In genomic region chr19:48873476-48874308, GRCh38 we compare ENCODE assay signal across 6 cellular contexts. TPM values are rescaled to one million over a fixed set of nuclear protein-coding genes. Genes with fewer than 3 reads are reported as not detected.
DNase-seq lines count a peak whose midpoint lies in the region; ATAC-seq lines count a peak whose summit lies in the region.

No MANE protein-coding gene starts in this region.

- H3K4me1 Mint-ChIP-seq in activated CD8-positive, alpha-beta memory T cell treated with anti-CD3 and anti-CD28 coated beads, Interleukin-2, amount 10 ng/mL, durations not matched to agents 7 days and 5 days, result peaks cover 48% of the 10 kb centered on the region
- H3K4me1 Mint-ChIP-seq in stimulated activated effector memory CD8-positive, alpha-beta T cell treated with anti-CD3 and anti-CD28 coated beads, Interleukin-12 subunit alpha, Interleukin-12 subunit beta, amount 100 ng/mL, for 72 hours, result peaks cover 56% of the 10 kb centered on the region

- H3K27me3 Mint-ChIP-seq in activated CD8-positive, alpha-beta memory T cell treated with anti-CD3 and anti-CD28 coated beads, Interleukin-2, amount 10 ng/mL, durations not matched to agents 7 days and 5 days, result no peaks in the 10 kb centered on the region

- CTCF ChIA-PET in activated CD8-positive, alpha-beta memory T cell treated with anti-CD3 and anti-CD28 coated beads, Interleukin-2, amount 10 ng/mL, durations not matched to agents 7 days and 5 days (lab: Charles Lee), result interaction anchor here (0.6 to 3.6 kb wide), 9 partner anchors 13 to 120 kb away, joined by 3 to 15 read pairs (median 4); partner anchors contain the start of genes BAX, GYS1, NUCB1 and RUVBL2

- H3K9me3 Mint-ChIP-seq in activated CD8-positive, alpha-beta memory T cell treated with anti-CD3 and anti-CD28 coated beads, Interleukin-2, amount 10 ng/mL, durations not matched to agents 7 days and 5 days (ENCODE audit: low read depth), result no peaks in the 10 kb centered on the region
- no peaks in the 10 kb centered on the region for H3K9me3 Mint-ChIP-seq in stimulated activated effector memory CD8-positive, alpha-beta T cell treated with anti-CD3 and anti-CD28 coated beads, Interleukin-12 subunit alpha, Interleukin-12 subunit beta, amount 100 ng/mL, for 72 hours

- no peak for ATAC-seq in activated CD8-positive, alpha-beta memory T cell treated with anti-CD3 and anti-CD28 coated beads, Interleukin-2, amount 10 ng/mL, durations not matched to agents 7 days and 5 days
- no peak for ATAC-seq in stimulated activated effector memory CD8-positive, alpha-beta T cell treated with anti-CD3 and anti-CD28 coated beads, Interleukin-12 subunit alpha, Interleukin-12 subunit beta, amount 100 ng/mL, for 72 hours

- H3K4me3 Mint-ChIP-seq in activated CD8-positive, alpha-beta memory T cell treated with anti-CD3 and anti-CD28 coated beads, Interleukin-2, amount 10 ng/mL, durations not matched to agents 7 days and 5 days, result peak overlapping the region; percentile 98
- peak overlapping the region; percentile 100 for H3K4me3 Mint-ChIP-seq in stimulated activated effector memory CD8-positive, alpha-beta T cell treated with anti-CD3 and anti-CD28 coated beads, Interleukin-12 subunit alpha, Interleukin-12 subunit beta, amount 100 ng/mL, for 72 hours

- H3K36me3 Mint-ChIP-seq in activated CD8-positive, alpha-beta memory T cell treated with anti-CD3 and anti-CD28 coated beads, Interleukin-2, amount 10 ng/mL, durations not matched to agents 7 days and 5 days, result peaks cover 40% of the 10 kb centered on the region
- peaks cover 69% of the 10 kb centered on the region for H3K36me3 Mint-ChIP-seq in stimulated activated effector memory CD8-positive, alpha-beta T cell treated with anti-CD3 and anti-CD28 coated beads, Interleukin-12 subunit alpha, Interleukin-12 subunit beta, amount 100 ng/mL, for 72 hours

- peak; percentile 49 for DNase-seq in activated CD8-positive, alpha-beta memory T cell treated with anti-CD3 and anti-CD28 coated beads, Interleukin-2, amount 10 ng/mL, durations not matched to agents 7 days and 5 days
- no peak for DNase-seq in activated CD8-positive, alpha-beta memory T cell treated with anti-CD3 and anti-CD28 coated beads, Interleukin-2, amount 50 U/mL, for 4 hours
- DNase-seq in fibroblast of gingiva (ENCODE audit: low read depth) (peak; percentile 37), Kasumi-1 (lab: John Stamatoyannopoulos, UW) (no peak), NCI-H510A treated with DMSO at 0.1 percent for 48 hours (lab: John Stamatoyannopoulos, UW) (no peak)
- DNase-seq in stimulated activated effector memory CD8-positive, alpha-beta T cell treated with anti-CD3 and anti-CD28 coated beads, Interleukin-12 subunit alpha, Interleukin-12 subunit beta, amount 100 ng/mL, for 72 hours (ENCODE audit: low spot score in 2 of 2), result peak in 1 of 2 donors; percentile 74

- H3K27ac Mint-ChIP-seq in activated CD8-positive, alpha-beta memory T cell treated with anti-CD3 and anti-CD28 coated beads, Interleukin-2, amount 10 ng/mL, durations not matched to agents 7 days and 5 days, result peak overlapping the region; percentile 100
- peak overlapping the region; percentile 100 for H3K27ac Mint-ChIP-seq in stimulated activated effector memory CD8-positive, alpha-beta T cell treated with anti-CD3 and anti-CD28 coated beads, Interleukin-12 subunit alpha, Interleukin-12 subunit beta, amount 100 ng/mL, for 72 hours

RNA-seq across cellular contexts. Expression of gene PPP1R15A, which starts 1.5 kb away (rescaled TPM):
- 10 to 100 TPM; 32.1 to 89.7 TPM for total RNA-seq in activated CD8-positive, alpha-beta memory T cell treated with anti-CD3 and anti-CD28 coated beads, Interleukin-2, amount 10 ng/mL, durations not matched to agents 7 days and 5 days

RNA-seq across cellular contexts. Expression of gene PLEKHA4, which starts 5.3 kb away (rescaled TPM):
- 1 to 10 TPM; 2.2 to 5.6 TPM for total RNA-seq in activated CD8-positive, alpha-beta memory T cell treated with anti-CD3 and anti-CD28 coated beads, Interleukin-2, amount 10 ng/mL, durations not matched to agents 7 days and 5 days

RNA-seq across cellular contexts. Expression of gene TULP2, which starts 24.9 kb away (rescaled TPM):
- under 1 TPM in 1 of 2 experiments, not detected in 1; 0.47 TPM for total RNA-seq in activated CD8-positive, alpha-beta memory T cell treated with anti-CD3 and anti-CD28 coated beads, Interleukin-2, amount 10 ng/mL, durations not matched to agents 7 days and 5 days

RNA-seq across cellular contexts. Expression of gene NUCB1, which starts 26.4 kb away (rescaled TPM):
- 100 to 1,000 TPM; 185 to 226 TPM for total RNA-seq in activated CD8-positive, alpha-beta memory T cell treated with anti-CD3 and anti-CD28 coated beads, Interleukin-2, amount 10 ng/mL, durations not matched to agents 7 days and 5 days

RNA-seq across cellular contexts. Expression of gene HSD17B14, which starts 37.4 kb away (rescaled TPM):
- total RNA-seq in activated CD8-positive, alpha-beta memory T cell treated with anti-CD3 and anti-CD28 coated beads, Interleukin-2, amount 10 ng/mL, durations not matched to agents 7 days and 5 days, result under 1 TPM; 0.38 to 0.59 TPM

Comparison
In these comparisons a context has a peak if more than half of its experiments do, and no peak if none do; other contexts are left out.
1. DNase-seq: peak in activated CD8-positive, alpha-beta memory T cell treated with anti-CD3 and anti-CD28 coated beads, Interleukin-2, amount 10 ng/mL, durations not matched to agents 7 days and 5 days (single experiment) and fibroblast of gingiva (single experiment); none in activated CD8-positive, alpha-beta memory T cell treated with anti-CD3 and anti-CD28 coated beads, Interleukin-2, amount 50 U/mL, for 4 hours (single experiment), Kasumi-1 (0 of 2) and NCI-H510A treated with DMSO at 0.1 percent for 48 hours (single experiment).